Comparison of ENCODE assay signal across 26 cellular contexts in the genomic region with DNA sequence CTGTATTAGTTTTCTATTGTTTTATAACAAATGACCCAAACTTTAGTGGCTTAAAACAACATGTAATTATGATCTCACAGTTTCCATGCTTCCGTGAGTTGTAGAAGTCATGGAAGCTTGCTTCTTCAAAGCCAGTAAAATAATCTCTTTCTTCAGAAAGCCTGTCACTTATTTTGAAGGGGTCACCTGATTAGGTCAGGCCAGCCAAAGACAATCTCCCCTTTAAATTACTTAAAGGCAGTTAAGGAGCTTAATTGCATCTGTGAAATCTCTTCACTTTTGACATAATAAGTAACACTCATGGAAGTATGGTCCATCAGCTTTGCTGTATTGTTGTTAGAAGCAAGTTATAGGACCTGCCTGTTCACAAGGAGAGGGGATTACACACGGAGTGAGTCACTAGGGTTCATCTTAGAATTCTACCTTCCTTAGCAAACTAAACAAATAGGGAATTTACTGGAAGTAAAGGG.
DNase-seq lines count a peak whose midpoint lies in the region; ATAC-seq and TF ChIP-seq lines count a peak whose summit lies in the region.
"Had no signal": no experiment of that assay in that cellular context is flagged by ENCODE, and none has a peak within 500 bp of the region (broad histone marks: within the 10 kb centered on the region; RNA-seq: fewer than 3 reads in every experiment).

No MANE protein-coding gene starts in this region.

- no peak overlapping the region for H3K4me3 ChIP-seq in brain microvascular endothelial cell (ENCODE audit: low read depth, low read length)
- H3K4me3 ChIP-seq: body of pancreas, dorsolateral prefrontal cortex, HAP-1, Peyer's patch, uterus had no signal

- no peak overlapping the region for H3K4me3 Mint-ChIP-seq in Calu3 (ENCODE audit: low read depth, unreplicated experiment)
- H3K4me3 Mint-ChIP-seq: activated naive CD4-positive, alpha-beta T cell treated with anti-CD3 and anti-CD28 coated beads for 36 hours had no signal

- H3K36me3 Mint-ChIP-seq in Calu3 (ENCODE audit: insufficient read depth, unreplicated experiment), result peaks cover 5% of the 10 kb centered on the region

- no peak for DNase-seq in Calu3
- DNase-seq in NCI-H2227 treated with DMSO at 0.1 percent for 48 hours (lab: John Stamatoyannopoulos, UW), result peak; percentile 5
- peak; percentile 35 for DNase-seq in brain microvascular endothelial cell
- DNase-seq in kidney glomerular epithelial cell (lab: John Stamatoyannopoulos, UW), result peak; percentile 32
- DNase-seq in HUDEP-2 (lab: John Stamatoyannopoulos, UW; ENCODE audit: unreplicated experiment in 76 of 76), result no peak
- DNase-seq in hepatic stellate cell (ENCODE audit: low spot score), result no peak
- no peak for DNase-seq in NCI-H345 treated with DMSO at 0.1 percent for 48 hours (lab: John Stamatoyannopoulos, UW; ENCODE audit: unreplicated experiment)
- DNase-seq: activated CD4-positive, alpha-beta T cell treated with anti-CD3 and anti-CD28 coated beads, Interleukin-2, amount 50 U/mL, for 4 hours; activated naive CD4-positive, alpha-beta T cell treated with anti-CD3 and anti-CD28 coated beads for 36 hours; activated T-cell treated with anti-CD3 and anti-CD28 coated beads for 4 hours; body of pancreas; DMS79 treated with DMSO at 0.1 percent for 48 hours; dorsolateral prefrontal cortex; hypothalamus; MV-4-11; NCI-H2029; NCI-H526; occipital lobe; Peyer's patch; stimulated activated CD4-positive, alpha-beta T cell treated with anti-CD3 and anti-CD28 coated beads, Interleukin-1b, Interleukin-23, amount 100 ng/mL, for 48 hours; SW 1271; uterus had no signal

- no peak overlapping the region for H3K27ac ChIP-seq in brain microvascular endothelial cell
- H3K27ac ChIP-seq: body of pancreas, C4-2B, dorsolateral prefrontal cortex, Peyer's patch, uterus had no signal

- H3K9me3 Mint-ChIP-seq in Calu3 (ENCODE audit: low read depth, unreplicated experiment), result no peaks in the 10 kb centered on the region
- H3K9me3 Mint-ChIP-seq: activated naive CD4-positive, alpha-beta T cell treated with anti-CD3 and anti-CD28 coated beads for 36 hours had no signal

- no peaks in the 10 kb centered on the region for H3K27me3 ChIP-seq in brain microvascular endothelial cell (replicated peaks)
- H3K27me3 ChIP-seq: body of pancreas, dorsolateral prefrontal cortex, Peyer's patch, uterus had no signal

- no peaks in the 10 kb centered on the region for H3K27me3 Mint-ChIP-seq in Calu3 (ENCODE audit: unreplicated experiment)

- peaks cover 50% of the 10 kb centered on the region for H3K4me1 Mint-ChIP-seq in Calu3 (ENCODE audit: low read depth, unreplicated experiment)

- ATAC-seq in HG02938 (IDR thresholded peaks at IDR 0.05; ENCODE audit: unreplicated experiment), result no peak
- ATAC-seq: body of pancreas, sciatic nerve had no signal

- intact Hi-C loops in Calu3 (cut with micrococcal nuclease; ENCODE audit: unreplicated experiment), result no loop called here

- no peaks in the 10 kb centered on the region for H3K36me3 ChIP-seq in brain microvascular endothelial cell (replicated peaks)
- H3K36me3 ChIP-seq: HAP-1, Peyer's patch, uterus had no signal

- H3K27ac Mint-ChIP-seq in Calu3 (ENCODE audit: unreplicated experiment), result peak overlapping the region; percentile 73
- H3K27ac Mint-ChIP-seq: activated naive CD4-positive, alpha-beta T cell treated with anti-CD3 and anti-CD28 coated beads for 36 hours had no signal

- BruUV-seq in Calu3 (replicated peaks; lab: Mats Ljungman, UMichigan), result no TSS peak

- in situ Hi-C loops in brain microvascular endothelial cell (cut with HindIII; ENCODE audit: low pct_ligation_motif_present, low sequenced_read_pairs), result no loop called here

- CTCF ChIA-PET in Calu3 (lab: Charles Lee), result no interaction called here

- no peak for TF ChIP-seq CTCF in Calu3 (IDR thresholded peaks at IDR 0.05; ENCODE audit: unreplicated experiment)
- TF ChIP-seq CTCF in brain microvascular endothelial cell (IDR thresholded peaks at IDR 0.05; ENCODE audit: low read depth, low read length, missing control alignments), result no peak

Comparison
In these comparisons a context has a peak if more than half of its experiments do, and no peak if none do; other contexts are left out.
1. DNase-seq: peak in NCI-H2227 treated with DMSO at 0.1 percent for 48 hours (single experiment), brain microvascular endothelial cell (single experiment) and kidney glomerular epithelial cell (single experiment); none in Calu3 (single experiment), HUDEP-2 (0 of 76), hepatic stellate cell (single experiment) and NCI-H345 treated with DMSO at 0.1 percent for 48 hours (single experiment).